ENCODE assay signal across 8 cellular contexts in the genomic region with DNA sequence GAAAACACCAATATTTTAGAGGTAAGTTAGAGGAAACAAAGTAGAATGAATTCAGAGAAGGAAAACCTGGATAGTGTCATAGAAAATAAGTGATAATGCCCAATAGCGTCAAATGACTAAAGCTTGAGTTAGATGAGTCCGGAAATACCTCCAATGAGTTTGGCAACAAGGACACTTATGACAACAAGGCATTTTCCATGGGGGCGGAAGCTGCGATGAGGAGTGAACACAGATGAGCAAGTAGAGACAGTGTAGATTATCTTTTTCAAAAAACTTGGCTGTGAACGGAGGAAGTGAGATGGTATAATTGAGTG. TPM values are rescaled to one million over a fixed set of nuclear protein-coding genes. Genes with fewer than 3 reads are reported as not detected.
DNase-seq lines count a peak whose midpoint lies in the region; ATAC-seq, FAIRE-seq and TF ChIP-seq lines count a peak whose summit lies in the region.

No MANE protein-coding gene starts in this region.

- no peaks in the 10 kb centered on the region for H3K36me3 ChIP-seq in SJCRH30

- H3K4me3 ChIP-seq in SJCRH30, result peak overlapping the region; percentile 76
- H3K4me3 ChIP-seq in fibroblast of mammary gland (ENCODE audit: control insufficient read depth, low read depth, low read length), result peak overlapping the region; percentile 93
- H3K4me3 ChIP-seq in skeletal muscle cell (ENCODE audit: low read depth, low read length), result peak overlapping the region; percentile 95

- H3K9me3 ChIP-seq in SJCRH30 (replicated peaks), result no peaks in the 10 kb centered on the region

- peaks cover 2% of the 10 kb centered on the region; the same call in 1 of the 2 replicates for H3K4me1 ChIP-seq in SJCRH30

- no peak for FAIRE-seq in RCC 7860 (lab: Jason Lieb, UNC)

- H3K27ac ChIP-seq in SJCRH30, result peak overlapping the region; percentile 78

- no peaks in the 10 kb centered on the region for H3K27me3 ChIP-seq in SJCRH30

- DNase-seq in SJCRH30 (no peak), fibroblast of mammary gland (ENCODE audit: low read depth) (peak; percentile 43), skeletal muscle cell (ENCODE audit: low read depth) (no peak), NCI-H345 (lab: John Stamatoyannopoulos, UW) (no peak), RCC 7860 (ENCODE audit: low spot score) (no peak), NCI-H226 (no peak)

- peak; percentile 1 for ATAC-seq in GM21526 (IDR thresholded peaks at IDR 0.05; ENCODE audit: low FRiP score, unreplicated experiment)
- ATAC-seq in HG03108 (IDR thresholded peaks at IDR 0.05; ENCODE audit: unreplicated experiment), result no peak

- no peak for TF ChIP-seq CTCF in fibroblast of mammary gland (conservative IDR thresholded peaks at IDR 0.05; ENCODE audit: control insufficient read depth, insufficient read depth, low read depth, low read length)

RNA-seq across cellular contexts. Expression of gene R3HCC1L, which starts 0.4 kb away (rescaled TPM):
- 28.7 and 30.6 TPM in 2 replicates for total RNA-seq in SJCRH30 (2014; rRNA removed; shearing (Covaris generic))
